In genomic region chr16:10180771-10181163, GRCh38 we compare ENCODE assay signal across 9 cellular contexts. TPM values are rescaled to one million over a fixed set of nuclear protein-coding genes. Genes with fewer than 3 reads are reported as not detected.
A peak's percentile ranks its signal among the peaks of the same experiment; 100 is the strongest.
DNase-seq lines count a peak whose midpoint lies in the region; TF ChIP-seq lines count a peak whose summit lies in the region.
"Had no signal": no experiment of that assay in that cellular context is flagged by ENCODE, and none has a peak within 500 bp of the region (broad histone marks: within the 10 kb centered on the region; RNA-seq: fewer than 3 reads in every experiment).

No MANE protein-coding gene starts in this region.

- no peak overlapping the region for H4K8ac ChIP-seq in mesenchymal stem cell (ENCODE audit: low read length)

- peaks cover 5% of the 10 kb centered on the region; the same call in 1 of the 2 replicates for H3K27me3 ChIP-seq in KMS-11 (ENCODE audit: insufficient read depth, low read depth)
- H3K27me3 ChIP-seq in mesenchymal stem cell (ENCODE audit: control insufficient read depth in 1 of 2, insufficient read depth in 1 of 2, low read length in 2 of 2), result peaks cover 24 to 42% of the 10 kb centered on the region in 2 experiments
- peaks cover 0 to 3% of the 10 kb centered on the region in 2 donors for H3K27me3 ChIP-seq in uterus

- no peak overlapping the region for H2BK120ac ChIP-seq in mesenchymal stem cell (ENCODE audit: low read depth, low read length)

- no peak; the same call in 1 of the 2 replicates for TF ChIP-seq CTCF in KMS-11 (conservative IDR thresholded peaks at IDR 0.05; ENCODE audit: low read depth, low read length)
- peak in 3 of 4 experiments; percentile 10 to 35 (median 17) for TF ChIP-seq CTCF in uterus (IDR thresholded peaks at IDR 0.05)

- no peak overlapping the region for H3K14ac ChIP-seq in mesenchymal stem cell (ENCODE audit: low read length in 2 of 2)

- no peak overlapping the region for H3K9ac ChIP-seq in KMS-11
- H3K9ac ChIP-seq in mesenchymal stem cell (ENCODE audit: low read length), result peak overlapping the region; percentile 75

- no peaks in the 10 kb centered on the region for H3K36me3 ChIP-seq in KMS-11 (ENCODE audit: insufficient read depth)
- peaks cover 0 to 6% of the 10 kb centered on the region in 2 experiments for H3K36me3 ChIP-seq in mesenchymal stem cell (ENCODE audit: control insufficient read depth in 1 of 2, insufficient read depth in 2 of 2, low read depth in 1 of 2, low read length in 2 of 2)
- no peaks in the 10 kb centered on the region for H3K36me3 ChIP-seq in uterus
- H3K36me3 ChIP-seq: upper lobe of left lung had no signal

- no peaks in the 10 kb centered on the region for H4K20me1 ChIP-seq in KMS-11 (ENCODE audit: insufficient read depth)

- H2AFZ ChIP-seq in KMS-11 (ENCODE audit: low read depth) (no peak overlapping the region), mesenchymal stem cell (ENCODE audit: low read depth, low read length) (no peak overlapping the region)

- intact Hi-C loops in uterus (cut with DNase I; ENCODE audit: low total_unique reads), result no loop called here

- no peak overlapping the region for H2BK12ac ChIP-seq in mesenchymal stem cell (ENCODE audit: low read length in 2 of 2)

- H3K4ac ChIP-seq in mesenchymal stem cell (ENCODE audit: low read depth in 1 of 2, low read length in 2 of 2), result no peak overlapping the region

- H2BK5ac ChIP-seq in mesenchymal stem cell (ENCODE audit: low read depth, low read length, poor library complexity, severe bottlenecking), result no peak overlapping the region

- no peak overlapping the region for H3K23ac ChIP-seq in mesenchymal stem cell (ENCODE audit: low read length in 2 of 2)

- DNase-seq in COLO668 (lab: John Stamatoyannopoulos, UW; ENCODE audit: unreplicated experiment), result peak; percentile 9
- peak; percentile 55 for DNase-seq in cerebellum (ENCODE audit: low spot score)
- peak; percentile 11 for DNase-seq in mesenchymal stem cell
- DNase-seq in uterus, result peak; percentile 29 to 33
- no peak for DNase-seq in NCI-H187 treated with DMSO at 0.1 percent for 48 hours (lab: John Stamatoyannopoulos, UW)
- DNase-seq in NCI-H1694 (lab: John Stamatoyannopoulos, UW), result no peak
- DNase-seq in NCI-H146 (lab: John Stamatoyannopoulos, UW), result no peak

- no peak overlapping the region for H3K4me3 ChIP-seq in KMS-11 (IDR thresholded peaks at IDR 0.05; ENCODE audit: insufficient read depth, low read depth, low read length)
- peak overlapping the region in 1 of 2 experiments; percentile 80 for H3K4me3 ChIP-seq in mesenchymal stem cell (ENCODE audit: insufficient read depth in 1 of 2, low read depth in 1 of 2, low read length in 2 of 2)
- no peak overlapping the region for H3K4me3 ChIP-seq in uterus

- no peaks in the 10 kb centered on the region for H3K79me1 ChIP-seq in mesenchymal stem cell (replicated peaks; ENCODE audit: low read length, poor library complexity, severe bottlenecking)

- H3K79me2 ChIP-seq in KMS-11 (ENCODE audit: insufficient read depth, low read depth), result no peaks in the 10 kb centered on the region

- no peak overlapping the region for H3K18ac ChIP-seq in mesenchymal stem cell (ENCODE audit: low read depth in 1 of 2, low read length in 2 of 2)

- peak overlapping the region; percentile 46 for H4K91ac ChIP-seq in mesenchymal stem cell (ENCODE audit: low read length)

- H2AK5ac ChIP-seq in mesenchymal stem cell (ENCODE audit: low read length, severe bottlenecking), result no peak overlapping the region

- H3K27ac ChIP-seq in KMS-11, result no peak overlapping the region
- H3K27ac ChIP-seq in mesenchymal stem cell (ENCODE audit: low read length, poor library complexity, severe bottlenecking), result no peak overlapping the region
- H3K27ac ChIP-seq in uterus, result no peak overlapping the region
- H3K27ac ChIP-seq: upper lobe of left lung had no signal

- H3K4me2 ChIP-seq in KMS-11 (peak overlapping the region; percentile 98; the same call in 1 of the 2 replicates), mesenchymal stem cell (ENCODE audit: low read length, poor library complexity, severe bottlenecking) (no peak overlapping the region)

- TF ChIP-seq POLR2A in uterus (IDR thresholded peaks at IDR 0.05), result no peak

- no peak overlapping the region for H2BK15ac ChIP-seq in mesenchymal stem cell (ENCODE audit: low read depth, poor library complexity, severe bottlenecking)

- H3K4me1 ChIP-seq in KMS-11 (ENCODE audit: low read depth, poor library complexity, severe bottlenecking) (peaks cover 3% of the 10 kb centered on the region), mesenchymal stem cell (ENCODE audit: control insufficient read depth, insufficient read depth, low read depth, low read length) (peaks cover 17% of the 10 kb centered on the region), uterus (peaks cover 0 to 13% of the 10 kb centered on the region in 2 donors)

- 2% methylated on average over 21 of the region's 24 CpGs for WGBS in mesenchymal stem cell

- no peaks in the 10 kb centered on the region for H3K9me3 ChIP-seq in mesenchymal stem cell (ENCODE audit: control insufficient read depth, low read length)
- no peaks in the 10 kb centered on the region for H3K9me3 ChIP-seq in uterus
- H3K9me3 ChIP-seq: upper lobe of left lung had no signal

RNA-seq across cellular contexts. Expression of gene GRIN2A, which starts 1.5 kb away (rescaled TPM):
- total RNA-seq in cerebellum (4.8 TPM), uterus (1 to 10 TPM in 1 of 4 donors, under 1 TPM in 3; under 0.01 to 2.4 (median 0.56) TPM)
- 0.84 TPM for polyA plus RNA-seq in mesenchymal stem cell (2013, experiment 1 of 2)
- 0.79 TPM for polyA plus RNA-seq in mesenchymal stem cell (2013, experiment 2 of 2)

Comparison
In these comparisons a context has a peak if more than half of its experiments do, and no peak if none do; other contexts are left out.
1. DNase-seq: peak in COLO668 (single experiment), cerebellum (single experiment), mesenchymal stem cell (single experiment) and uterus (2 of 2); none in NCI-H187 treated with DMSO at 0.1 percent for 48 hours (single experiment), NCI-H1694 (single experiment) and NCI-H146 (single experiment).